ENCODE assay signal across 21 cellular contexts in the genomic region with DNA sequence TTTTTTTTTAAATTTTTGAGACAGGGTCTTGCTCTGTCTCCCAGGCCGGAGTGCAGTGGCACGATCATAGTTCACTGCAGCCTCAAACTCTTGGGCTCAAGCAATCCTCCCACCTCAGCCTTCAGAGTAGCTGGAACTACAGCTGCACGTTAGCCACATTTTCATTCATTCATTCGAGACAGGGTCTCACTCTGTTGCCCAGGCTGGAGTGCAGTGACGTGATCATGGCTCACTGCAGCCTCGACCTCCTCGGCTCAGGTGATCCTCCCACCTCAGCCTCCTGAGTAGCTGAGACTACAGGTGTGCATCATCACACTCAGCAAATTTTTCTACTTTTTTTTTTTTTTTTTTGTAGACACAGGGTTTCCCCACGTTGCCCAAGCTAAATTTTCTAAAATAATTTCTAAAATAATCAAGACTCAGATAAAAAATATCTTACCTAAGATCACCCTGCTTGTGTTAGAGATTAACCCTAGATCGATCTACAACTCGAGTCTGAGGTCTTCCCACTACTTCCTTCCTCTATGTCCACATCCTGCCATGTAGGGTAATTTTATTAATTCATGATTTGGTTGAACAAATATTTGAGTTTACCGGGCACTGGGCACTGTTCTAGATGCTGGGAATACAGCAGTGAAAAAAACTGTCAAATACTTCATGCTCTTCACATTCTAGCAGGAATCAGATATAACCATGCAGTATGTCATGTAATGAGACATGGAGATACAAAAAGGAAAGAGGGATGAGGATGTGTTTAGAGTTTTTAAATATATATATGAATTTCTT. TPM values are rescaled to one million over a fixed set of nuclear protein-coding genes. Genes with fewer than 3 reads are reported as not detected.
DNase-seq lines count a peak whose midpoint lies in the region; ATAC-seq and TF ChIP-seq lines count a peak whose summit lies in the region.
"Had no signal": no experiment of that assay in that cellular context is flagged by ENCODE, and none has a peak within 500 bp of the region (broad histone marks: within the 10 kb centered on the region; RNA-seq: fewer than 3 reads in every experiment).

No MANE protein-coding gene starts in this region.

- H3K27me3 Mint-ChIP-seq in natural killer cell treated with Interleukin-12 subunit alpha and Interleukin-12 subunit beta and Interleukin-15 and Interleukin-18, amount 100 ng/mL, for 72 hours: peaks cover 8 to 9% of the 10 kb centered on the region in 2 donors
- H3K27me3 Mint-ChIP-seq: CD4-positive, alpha-beta T cell had no signal

- POLR2A ChIA-PET in SK-N-SH (lab: Yijun Ruan, JAX): interaction anchor here (0.8 to 2.4 kb wide), 5 partner anchors 9 to 64 kb away, joined by 3 to 30 read pairs (median 5); a partner anchor contains a TSS

- peaks cover 20% of the 10 kb centered on the region for H3K36me3 Mint-ChIP-seq in natural killer cell treated with Interleukin-12 subunit alpha and Interleukin-12 subunit beta and Interleukin-15 and Interleukin-18, amount 100 ng/mL, for 72 hours

- H3K9me2 ChIP-seq in SK-N-SH: no peaks in the 10 kb centered on the region

- H3K9me3 Mint-ChIP-seq in natural killer cell treated with Interleukin-12 subunit alpha and Interleukin-12 subunit beta and Interleukin-15 and Interleukin-18, amount 100 ng/mL, for 72 hours: no peaks in the 10 kb centered on the region
- H3K9me3 Mint-ChIP-seq: CD4-positive, alpha-beta T cell had no signal

- peaks cover 11% of the 10 kb centered on the region for H4K20me1 ChIP-seq in SK-N-SH (ENCODE audit: insufficient read depth)
- peaks cover 24 to 49% (median 39%) of the 10 kb centered on the region in 11 experiments for H4K20me1 ChIP-seq in BLaER1 treated with 17β-estradiol and CSF1 and Interleukin-3, amounts not matched to agents 10 nM and 100 nM

- H3K79me2 ChIP-seq in SK-N-SH (ENCODE audit: insufficient read depth): no peaks in the 10 kb centered on the region

- H3K4me1 ChIP-seq in SK-N-SH (ENCODE audit: control insufficient read depth in 1 of 2, insufficient read depth in 2 of 2, low read depth in 1 of 2, low read length in 1 of 2): no peaks in the 10 kb centered on the region; a peak in 1 of 4 replicates
- peaks cover 18 to 33% (median 26%) of the 10 kb centered on the region in 10 experiments for H3K4me1 ChIP-seq in BLaER1 treated with 17β-estradiol and CSF1 and Interleukin-3, amounts not matched to agents 10 nM and 100 nM
- H3K4me1 ChIP-seq: BE2C, Caco-2 had no signal

- peaks cover 21 to 29% of the 10 kb centered on the region in 2 donors for H3K4me1 Mint-ChIP-seq in natural killer cell treated with Interleukin-12 subunit alpha and Interleukin-12 subunit beta and Interleukin-15 and Interleukin-18, amount 100 ng/mL, for 72 hours (ENCODE audit: low read depth in 2 of 2)

- H3K27ac Mint-ChIP-seq in natural killer cell treated with Interleukin-12 subunit alpha and Interleukin-12 subunit beta and Interleukin-15 and Interleukin-18, amount 100 ng/mL, for 72 hours: no peak overlapping the region
- H3K27ac Mint-ChIP-seq: CD4-positive, alpha-beta T cell had no signal

- no peak overlapping the region for H3K4me3 ChIP-seq in SK-N-SH (ENCODE audit: low read depth in 2 of 2, low read length in 1 of 2)
- no peak overlapping the region for H3K4me3 ChIP-seq in BLaER1 treated with 17β-estradiol and CSF1 and Interleukin-3, amounts not matched to agents 10 nM and 100 nM

- no peak overlapping the region for H3K4me2 ChIP-seq in SK-N-SH
- peak overlapping the region; percentile 29 to 78 (median 64); a peak in 21 of 22 replicates for H3K4me2 ChIP-seq in BLaER1 treated with 17β-estradiol and CSF1 and Interleukin-3, amounts not matched to agents 10 nM and 100 nM

- CTCF ChIA-PET in SK-N-SH (lab: Yijun Ruan, JAX): interaction anchor here (0.7 to 9.0 kb wide), 31 partner anchors 10 to 994 kb away, joined by 3 to 99 read pairs (median 9); a partner anchor contains a TSS

- WGBS in SK-N-SH (ENCODE audit: low lambda C conversion rate): 62% methylated on average over 11 of the region's 11 CpGs

- peak; percentile 1; the same call in 2 of the 3 replicates for ATAC-seq in SK-N-SH treated with all-trans-retinoic acid at 6 μM for 48 hours
- ATAC-seq in natural killer cell treated with Interleukin-12 subunit alpha and Interleukin-12 subunit beta and Interleukin-15 and Interleukin-18, amount 100 ng/mL, for 72 hours: no peak
- ATAC-seq: Right ventricle myocardium inferior had no signal

- TF ChIP-seq CTCF in SK-N-SH (IDR thresholded peaks at IDR 0.05): no peak
- no peak for TF ChIP-seq CTCF in VCaP (conservative IDR thresholded peaks at IDR 0.05)

- TF ChIP-seq EP300 in SK-N-SH (IDR thresholded peaks at IDR 0.05; ENCODE audit: borderline replicate concordance in 1 of 2, low read depth in 1 of 2, low read length in 1 of 2): no peak

- peaks cover 42% of the 10 kb centered on the region for H3F3A ChIP-seq in SK-N-SH (replicated peaks; ENCODE audit: insufficient read depth)

- H3K36me3 ChIP-seq in SK-N-SH (replicated peaks in 1 of 2; ENCODE audit: control insufficient read depth in 1 of 2, insufficient read depth in 2 of 2, low read length in 1 of 2): peaks cover 24 to 27% of the 10 kb centered on the region in 2 experiments
- H3K36me3 ChIP-seq in BLaER1 treated with 17β-estradiol and CSF1 and Interleukin-3, amounts not matched to agents 10 nM and 100 nM: peaks cover 30 to 34% (median 32%) of the 10 kb centered on the region in 11 experiments

- DNase-seq in SK-N-SH: no peak
- DNase-seq in NAMALWA (ENCODE audit: low spot score): peak; percentile 20
- no peak for DNase-seq in activated effector memory CD4-positive, alpha-beta T cell treated with Interleukin-2 at 50 U/mL for 16 hours
- DNase-seq in NCI-H82 (lab: John Stamatoyannopoulos, UW): no peak
- DNase-seq in natural killer cell treated with Interleukin-12 subunit alpha and Interleukin-12 subunit beta and Interleukin-15 and Interleukin-18, amount 100 ng/mL, for 72 hours (ENCODE audit: low spot score): no peak
- DNase-seq: BE2C; Caco-2; CD4-positive, alpha-beta T cell; DMS153; EL; GF-D8; GOT3; HCEC 1CT; KG1; NCI-H187 treated with DMSO at 0.1 percent for 48 hours; NCI-H748 treated with DMSO at 0.1 percent for 48 hours; SW 1271 had no signal

- H3K4me3 Mint-ChIP-seq in natural killer cell treated with Interleukin-12 subunit alpha and Interleukin-12 subunit beta and Interleukin-15 and Interleukin-18, amount 100 ng/mL, for 72 hours: no peak overlapping the region
- H3K4me3 Mint-ChIP-seq: CD4-positive, alpha-beta T cell had no signal

- H3K27ac ChIP-seq in SK-N-SH (ENCODE audit: low read depth in 2 of 2, low read length in 1 of 2) (no peak overlapping the region), VCaP (peak overlapping the region; percentile 60)
- no peak overlapping the region for H3K27ac ChIP-seq in BLaER1 treated with 17β-estradiol and CSF1 and Interleukin-3, amounts not matched to agents 10 nM and 100 nM

- TF ChIP-seq RAD21 in SK-N-SH (IDR thresholded peaks at IDR 0.05; ENCODE audit: low read length): no peak

- H2AFZ ChIP-seq in SK-N-SH (ENCODE audit: low read depth): no peak overlapping the region

- H3K27me3 ChIP-seq in SK-N-SH (ENCODE audit: insufficient read depth): no peaks in the 10 kb centered on the region
- H3K27me3 ChIP-seq in BLaER1 treated with 17β-estradiol and CSF1 and Interleukin-3, amounts not matched to agents 10 nM and 100 nM: no peaks in the 10 kb centered on the region
- H3K27me3 ChIP-seq: BE2C had no signal

- no peak overlapping the region for H3K9ac ChIP-seq in SK-N-SH
- 0 out of 22 replicates have a peak overlapping the region, but pooled peaks of 1 of the 11 experiments have one; percentile 11 for H3K9ac ChIP-seq in BLaER1 treated with 17β-estradiol and CSF1 and Interleukin-3, amounts not matched to agents 10 nM and 100 nM

- no peaks in the 10 kb centered on the region for H3K9me3 ChIP-seq in SK-N-SH
- H3K9me3 ChIP-seq in BLaER1 treated with 17β-estradiol and CSF1 and Interleukin-3, amounts not matched to agents 10 nM and 100 nM (replicated peaks in 1 of 11): no peaks in the 10 kb centered on the region
- H3K9me3 ChIP-seq: BE2C, Caco-2 had no signal

TF ChIP-seq in SK-N-SH treated with all-trans-retinoic acid at 6 μM for 48 hours, 23 proteins besides CTCF, POLR2A, EP300 and RAD21 (continues in another document):
- TF ChIP-seq ESRRG (CRISPR knock-in tag; IDR thresholded peaks at IDR 0.05) (no peak), BACH2 (CRISPR knock-in tag; IDR thresholded peaks at IDR 0.05; ENCODE audit: borderline replicate concordance) (no peak), RARB (CRISPR knock-in tag; IDR thresholded peaks at IDR 0.05) (no peak)

TF ChIP-seq in SK-N-SH, 30 proteins besides CTCF, POLR2A, EP300 and RAD21 (continues in another document):
- TF ChIP-seq, protein P1, sequence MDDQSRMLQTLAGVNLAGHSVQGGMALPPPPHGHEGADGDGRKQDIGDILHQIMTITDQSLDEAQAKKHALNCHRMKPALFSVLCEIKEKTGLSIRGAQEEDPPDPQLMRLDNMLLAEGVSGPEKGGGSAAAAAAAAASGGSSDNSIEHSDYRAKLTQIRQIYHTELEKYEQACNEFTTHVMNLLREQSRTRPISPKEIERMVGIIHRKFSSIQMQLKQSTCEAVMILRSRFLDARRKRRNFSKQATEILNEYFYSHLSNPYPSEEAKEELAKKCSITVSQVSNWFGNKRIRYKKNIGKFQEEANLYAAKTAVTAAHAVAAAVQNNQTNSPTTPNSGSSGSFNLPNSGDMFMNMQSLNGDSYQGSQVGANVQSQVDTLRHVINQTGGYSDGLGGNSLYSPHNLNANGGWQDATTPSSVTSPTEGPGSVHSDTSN (IDR thresholded peaks at IDR 0.05): no peak
- TF ChIP-seq GATA2 (CRISPR knock-in tag; IDR thresholded peaks at IDR 0.05) (no peak), MEF2A (IDR thresholded peaks at IDR 0.05; ENCODE audit: borderline replicate concordance, low read depth) (no peak), FOXJ3 (CRISPR knock-in tag; IDR thresholded peaks at IDR 0.05) (no peak)

RNA-seq across cellular contexts. Expression of a gene that starts 15.1 kb away (rescaled TPM):
- polyA plus RNA-seq in SK-N-SH (2012; rRNA removed): 298 and 394 TPM in 2 replicates
- 416 and 436 TPM in 2 replicates for polyA plus RNA-seq in SK-N-SH (2012; cell fraction: cytosol; rRNA removed)
- polyA plus RNA-seq in SK-N-SH (2012; cell fraction: nucleus; rRNA removed): 174 and 354 TPM in 2 replicates
- total RNA-seq in natural killer cell treated with Interleukin-12 subunit alpha and Interleukin-12 subunit beta and Interleukin-15 and Interleukin-18, amount 100 ng/mL, for 72 hours: 1,000 to 10,000 TPM in 1 of 2 donors, 100 to 1,000 TPM in 1; 997 to 1,080 TPM

RNA-seq across cellular contexts. Expression of a gene that starts 42.6 kb away (rescaled TPM):
- polyA plus RNA-seq in SK-N-SH (2012; rRNA removed): 10.1 and 13.0 TPM in 2 replicates
- polyA plus RNA-seq in SK-N-SH (2012; cell fraction: cytosol; rRNA removed): 16.1 and 18.8 TPM in 2 replicates
- polyA plus RNA-seq in SK-N-SH (2012; cell fraction: nucleus; rRNA removed): 10.4 and 16.2 TPM in 2 replicates
- 10 to 100 TPM; 42.9 to 45.7 TPM for total RNA-seq in natural killer cell treated with Interleukin-12 subunit alpha and Interleukin-12 subunit beta and Interleukin-15 and Interleukin-18, amount 100 ng/mL, for 72 hours
